Comparison of ENCODE assay signal across 23 cellular contexts in genomic region chr1:25790472-25790871, GRCh38.
"Had no signal": no experiment of that assay in that cellular context is flagged by ENCODE, and none has a peak within 500 bp of the region (broad histone marks: within the 10 kb centered on the region; RNA-seq: fewer than 3 reads in every experiment).

No MANE protein-coding gene starts in this region.

- FAIRE-seq: keratinocyte had no signal

- H3K4me1 ChIP-seq: lower lobe of right lung had no signal

- H3K27me3 ChIP-seq: gastrocnemius medialis, ovary, sigmoid colon, tibial nerve, upper lobe of right lung, uterus had no signal

- H3K9me3 ChIP-seq: gastrocnemius medialis, lower lobe of right lung, ovary, psoas muscle, sigmoid colon, thoracic aorta, tibial nerve, upper lobe of right lung, uterus had no signal

- H3K9me3 Mint-ChIP-seq: natural killer cell treated with Interleukin-12 subunit alpha and Interleukin-12 subunit beta and Interleukin-15 and Interleukin-18, amount 100 ng/mL, for 72 hours; stimulated activated naive B cell treated with anti-CD40 and anti-IgM and Interleukin-4, amounts not matched to agents 10 μg/mL and 1 μg/mL and 100 μg/mL, for 72 hours; stimulated activated naive CD8-positive, alpha-beta T cell treated with anti-CD3 and anti-CD28 coated beads, Interleukin-15, Interleukin-2, amounts not matched to agents 100 ng/mL and 50 ng/mL, for 24 hours had no signal

- H3K36me3 Mint-ChIP-seq: natural killer cell treated with Interleukin-12 subunit alpha and Interleukin-12 subunit beta and Interleukin-15 and Interleukin-18, amount 100 ng/mL, for 72 hours; stimulated activated naive B cell treated with anti-CD40 and anti-IgM and Interleukin-4, amounts not matched to agents 10 μg/mL and 1 μg/mL and 100 μg/mL, for 72 hours had no signal

- H3K27me3 Mint-ChIP-seq: natural killer cell treated with Interleukin-12 subunit alpha and Interleukin-12 subunit beta and Interleukin-15 and Interleukin-18, amount 100 ng/mL, for 72 hours; stimulated activated naive B cell treated with anti-CD40 and anti-IgM and Interleukin-4, amounts not matched to agents 10 μg/mL and 1 μg/mL and 100 μg/mL, for 72 hours; stimulated activated naive CD8-positive, alpha-beta T cell treated with anti-CD3 and anti-CD28 coated beads, Interleukin-15, Interleukin-2, amounts not matched to agents 100 ng/mL and 50 ng/mL, for 24 hours had no signal

- H3K4me3 ChIP-seq: gastrocnemius medialis, lower lobe of right lung, ovary, psoas muscle, sigmoid colon, thoracic aorta, tibial nerve, upper lobe of right lung, uterus had no signal

- DNase-seq: cortex of kidney; foreskin fibroblast; gastrocnemius medialis; head of caudate nucleus; left ventricle myocardium superior; lower lobe of right lung; nucleus accumbens; ovary; posterior cingulate gyrus; psoas muscle; right cardiac atrium; sigmoid colon; stimulated activated CD4-positive, alpha-beta T cell treated with anti-CD3 and anti-CD28 coated beads, Interleukin-4, amount 100 ng/mL, for 4 hours; stimulated activated naive B cell treated with anti-CD40 and anti-IgM and Interleukin-4, amounts not matched to agents 10 μg/mL and 1 μg/mL and 100 μg/mL, for 72 hours; upper lobe of right lung; uterus had no signal

- H3K4me3 Mint-ChIP-seq: natural killer cell treated with Interleukin-12 subunit alpha and Interleukin-12 subunit beta and Interleukin-15 and Interleukin-18, amount 100 ng/mL, for 72 hours; stimulated activated naive B cell treated with anti-CD40 and anti-IgM and Interleukin-4, amounts not matched to agents 10 μg/mL and 1 μg/mL and 100 μg/mL, for 72 hours; stimulated activated naive CD8-positive, alpha-beta T cell treated with anti-CD3 and anti-CD28 coated beads, Interleukin-15, Interleukin-2, amounts not matched to agents 100 ng/mL and 50 ng/mL, for 24 hours had no signal

- H3K27ac Mint-ChIP-seq: natural killer cell treated with Interleukin-12 subunit alpha and Interleukin-12 subunit beta and Interleukin-15 and Interleukin-18, amount 100 ng/mL, for 72 hours; stimulated activated naive B cell treated with anti-CD40 and anti-IgM and Interleukin-4, amounts not matched to agents 10 μg/mL and 1 μg/mL and 100 μg/mL, for 72 hours; stimulated activated naive CD8-positive, alpha-beta T cell treated with anti-CD3 and anti-CD28 coated beads, Interleukin-15, Interleukin-2, amounts not matched to agents 100 ng/mL and 50 ng/mL, for 24 hours had no signal

- ATAC-seq: esophagus mucosa; gastrocnemius medialis; left ventricle myocardium superior; lower lobe of right lung; natural killer cell treated with Interleukin-12 subunit alpha and Interleukin-12 subunit beta and Interleukin-15 and Interleukin-18, amount 100 ng/mL, for 72 hours; psoas muscle; right cardiac atrium; stimulated activated naive B cell treated with anti-CD40 and anti-IgM and Interleukin-4, amounts not matched to agents 10 μg/mL and 1 μg/mL and 100 μg/mL, for 72 hours; upper lobe of right lung had no signal

- H3K4me1 Mint-ChIP-seq: stimulated activated naive B cell treated with anti-CD40 and anti-IgM and Interleukin-4, amounts not matched to agents 10 μg/mL and 1 μg/mL and 100 μg/mL, for 72 hours had no signal

- H3K36me3 ChIP-seq: gastrocnemius medialis, ovary, thoracic aorta, uterus had no signal

- H3K27ac ChIP-seq: epithelial cell of prostate, gastrocnemius medialis, lower lobe of right lung, ovary, psoas muscle, sigmoid colon, thoracic aorta, tibial nerve, upper lobe of right lung, uterus had no signal
